2 cellular contexts compared by ENCODE assay signal in the genomic region with DNA sequence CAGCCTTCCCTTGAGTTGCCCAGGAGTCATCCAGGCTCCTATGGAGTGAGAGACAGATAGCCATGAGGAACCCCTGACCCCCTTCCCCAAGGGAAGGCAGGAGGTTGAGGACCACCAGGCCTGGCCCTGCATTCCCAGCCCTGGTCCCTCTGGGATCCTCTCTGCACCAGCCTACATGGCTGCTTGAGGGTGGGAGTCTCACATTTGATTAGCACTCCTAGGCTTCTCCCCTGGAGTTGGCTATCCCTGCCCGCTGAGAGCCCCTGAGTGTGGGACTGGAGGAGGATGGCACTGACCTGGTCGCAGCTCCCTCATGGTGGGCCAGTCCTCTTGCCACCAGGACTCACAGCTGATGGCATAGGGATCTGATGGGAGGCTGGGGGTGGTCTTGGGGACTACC.
TF ChIP-seq lines count a peak whose summit lies in the region.

No MANE protein-coding gene starts in this region.

TF ChIP-seq in IMR-90, 13 proteins besides CTCF, POLR2A, EP300 and RAD21:
- no peak for TF ChIP-seq SMC3 (IDR thresholded peaks at IDR 0.05; ENCODE audit: low read depth, low read length)
- TF ChIP-seq, protein P1, sequence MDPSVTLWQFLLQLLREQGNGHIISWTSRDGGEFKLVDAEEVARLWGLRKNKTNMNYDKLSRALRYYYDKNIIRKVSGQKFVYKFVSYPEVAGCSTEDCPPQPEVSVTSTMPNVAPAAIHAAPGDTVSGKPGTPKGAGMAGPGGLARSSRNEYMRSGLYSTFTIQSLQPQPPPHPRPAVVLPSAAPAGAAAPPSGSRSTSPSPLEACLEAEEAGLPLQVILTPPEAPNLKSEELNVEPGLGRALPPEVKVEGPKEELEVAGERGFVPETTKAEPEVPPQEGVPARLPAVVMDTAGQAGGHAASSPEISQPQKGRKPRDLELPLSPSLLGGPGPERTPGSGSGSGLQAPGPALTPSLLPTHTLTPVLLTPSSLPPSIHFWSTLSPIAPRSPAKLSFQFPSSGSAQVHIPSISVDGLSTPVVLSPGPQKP (IDR thresholded peaks at IDR 0.05; ENCODE audit: borderline replicate concordance, low read depth, low read length): no peak
- no peak for TF ChIP-seq FOS (IDR thresholded peaks at IDR 0.05; ENCODE audit: low read depth, low read length)
- TF ChIP-seq CEBPB (IDR thresholded peaks at IDR 0.05; ENCODE audit: low read depth, low read length): no peak
- TF ChIP-seq MAZ (IDR thresholded peaks at IDR 0.05; ENCODE audit: borderline replicate concordance, low read depth, low read length): no peak
- TF ChIP-seq BHLHE40 (IDR thresholded peaks at IDR 0.05; ENCODE audit: low read depth, low read length): no peak
- no peak for TF ChIP-seq CHD1 (IDR thresholded peaks at IDR 0.05; ENCODE audit: low read depth, low read length)
- no peak for TF ChIP-seq MAFK (IDR thresholded peaks at IDR 0.05; ENCODE audit: low read depth, low read length)
- no peak for TF ChIP-seq RFX5 (IDR thresholded peaks at IDR 0.05; ENCODE audit: low read depth, low read length)
- no peak for TF ChIP-seq MXI1 (IDR thresholded peaks at IDR 0.05; ENCODE audit: borderline replicate concordance, low read depth, low read length)
- no peak for TF ChIP-seq NFE2L2 (IDR thresholded peaks at IDR 0.05; ENCODE audit: low read depth, low read length)
- TF ChIP-seq, protein P2, sequence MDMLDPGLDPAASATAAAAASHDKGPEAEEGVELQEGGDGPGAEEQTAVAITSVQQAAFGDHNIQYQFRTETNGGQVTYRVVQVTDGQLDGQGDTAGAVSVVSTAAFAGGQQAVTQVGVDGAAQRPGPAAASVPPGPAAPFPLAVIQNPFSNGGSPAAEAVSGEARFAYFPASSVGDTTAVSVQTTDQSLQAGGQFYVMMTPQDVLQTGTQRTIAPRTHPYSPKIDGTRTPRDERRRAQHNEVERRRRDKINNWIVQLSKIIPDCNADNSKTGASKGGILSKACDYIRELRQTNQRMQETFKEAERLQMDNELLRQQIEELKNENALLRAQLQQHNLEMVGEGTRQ (IDR thresholded peaks at IDR 0.05; ENCODE audit: low read depth, low read length): no peak

TF ChIP-seq in H1, 55 proteins besides CTCF, POLR2A, EP300 and RAD21:
- TF ChIP-seq NANOG (IDR thresholded peaks at IDR 0.05; ENCODE audit: insufficient read depth, low read depth, low read length, poor library complexity, severe bottlenecking) (no peak), SRF (IDR thresholded peaks at IDR 0.05; ENCODE audit: low read depth, low read length) (no peak), ZNF274 (IDR thresholded peaks at IDR 0.05; ENCODE audit: borderline replicate concordance, extremely low read depth, low read length) (no peak), JUN (IDR thresholded peaks at IDR 0.05; ENCODE audit: low read depth, low read length) (no peak), GABPA (IDR thresholded peaks at IDR 0.05; ENCODE audit: borderline replicate concordance, insufficient read depth, low read length) (no peak), RNF2 (IDR thresholded peaks at IDR 0.05; ENCODE audit: borderline replicate concordance, low read depth, low read length, missing control alignments, poor library complexity, severe bottlenecking) (no peak), TCF12 (IDR thresholded peaks at IDR 0.05; ENCODE audit: low read depth, low read length) (no peak), SUZ12 (IDR thresholded peaks at IDR 0.05; ENCODE audit: low read length) (no peak), BCL11A (IDR thresholded peaks at IDR 0.05; ENCODE audit: low read depth in 2 of 2, low read length in 2 of 2) (no peak), YY1 (IDR thresholded peaks at IDR 0.05; ENCODE audit: low read depth, low read length) (no peak), SIX5 (IDR thresholded peaks at IDR 0.05; ENCODE audit: low read depth, low read length) (no peak)
TF ChIP-seq in H1: peak in this region for 0.
